In genomic region chr9:137578518-137579258, GRCh38 we compare ENCODE assay signal across 8 cellular contexts. TPM values are rescaled to one million over a fixed set of nuclear protein-coding genes. Genes with fewer than 3 reads are reported as not detected.
DNase-seq lines count a peak whose midpoint lies in the region; ATAC-seq and TF ChIP-seq lines count a peak whose summit lies in the region.

DPH7 (minus strand) TSS chr9:137578925; CDS start chr9:137578777, 148 bp downstream.

- H3K36me3 ChIP-seq in ES-I3 (ENCODE audit: insufficient read depth, low read length) = peaks cover 15% of the 10 kb centered on the region
- H3K36me3 ChIP-seq in RWPE2 (ENCODE audit: low read depth) = peaks cover 37% of the 10 kb centered on the region
- peaks cover 30 to 43% of the 10 kb centered on the region in 2 donors for H3K36me3 ChIP-seq in stomach smooth muscle (ENCODE audit: control insufficient read depth in 2 of 2, insufficient read depth in 2 of 2, low read length in 2 of 2)

- H3K9ac ChIP-seq in ES-I3 (ENCODE audit: low read depth, low read length) (peak within 1 kb of the TSS; percentile 93), stomach smooth muscle (ENCODE audit: low read length in 2 of 2) (peak within 1 kb of the TSS; percentile 74 to 90)

- H3K36me3 Mint-ChIP-seq in neural crest cell (ENCODE audit: low read depth) = peaks cover 6% of the 10 kb centered on the region

- no peaks in the 10 kb centered on the region for H3K9me3 Mint-ChIP-seq in neural crest cell

- H3K4me1 ChIP-seq in ES-I3 (ENCODE audit: insufficient read depth, low read length) (peaks cover 10% of the 10 kb centered on the region), RWPE2 (ENCODE audit: insufficient read depth, poor library complexity, severe bottlenecking) (peaks cover 6% of the 10 kb centered on the region), stomach smooth muscle (ENCODE audit: control insufficient read depth, insufficient read depth, low read length) (peaks cover 32% of the 10 kb centered on the region)

- no peaks in the 10 kb centered on the region for H3K27me3 Mint-ChIP-seq in neural crest cell (ENCODE audit: low read depth)

- H3K4me1 Mint-ChIP-seq in neural crest cell = peaks cover 22% of the 10 kb centered on the region

- no peaks in the 10 kb centered on the region for H3K27me3 ChIP-seq in RWPE2 (ENCODE audit: insufficient read depth, poor library complexity, severe bottlenecking)
- no peaks in the 10 kb centered on the region for H3K27me3 ChIP-seq in stomach smooth muscle (ENCODE audit: control insufficient read depth in 1 of 2, insufficient read depth in 2 of 2, low read length in 2 of 2)

- TF ChIP-seq CTCF in RWPE2 (IDR thresholded peaks at IDR 0.05; ENCODE audit: poor library complexity, severe bottlenecking) (peak; percentile 95), fibroblast of villous mesenchyme (IDR thresholded peaks at IDR 0.05; ENCODE audit: insufficient read depth, low read depth, low read length) (peak; percentile 89), neural crest cell (conservative IDR thresholded peaks at IDR 0.05) (peak; percentile 95)

- H3K27ac Mint-ChIP-seq in neural crest cell (ENCODE audit: unreplicated experiment) = peak within 1 kb of the TSS; percentile 78

- peak within 1 kb of the TSS; percentile 92 for H3K4me3 Mint-ChIP-seq in neural crest cell

- peak within 1 kb of the TSS; percentile 59 for H3K4me3 ChIP-seq in RWPE2 (ENCODE audit: severe bottlenecking)
- H3K4me3 ChIP-seq in fibroblast of villous mesenchyme (ENCODE audit: low read depth, low read length) = peak within 1 kb of the TSS; percentile 86
- H3K4me3 ChIP-seq in stomach smooth muscle (ENCODE audit: low read length in 2 of 2) = peak within 1 kb of the TSS; percentile 75 to 87

- DNase-seq in H4 (ENCODE audit: low spot score) (peak; percentile 83), LoVo (ENCODE audit: low spot score) (peak; percentile 96), RWPE2 (ENCODE audit: low spot score) (peak; percentile 93), fibroblast of villous mesenchyme (ENCODE audit: low read depth) (peak; percentile 90), neural crest cell (ENCODE audit: low read depth, low spot score) (peak; percentile 98)
- DNase-seq in activated effector memory CD4-positive, alpha-beta T cell treated with anti-CD3 and anti-CD28 coated beads, Interleukin-2, amount 50 U/mL, for 16 hours = peak; percentile 99

- peak; percentile 94 for ATAC-seq in RWPE2 (ENCODE audit: low read depth)

- H3K27ac ChIP-seq in RWPE2 (ENCODE audit: poor library complexity, severe bottlenecking) (peak within 1 kb of the TSS; percentile 68), stomach smooth muscle (ENCODE audit: low read length) (peak within 1 kb of the TSS; percentile 58)

- H3K9me3 ChIP-seq in ES-I3 (ENCODE audit: control insufficient read depth, insufficient read depth, low read length) = no peaks in the 10 kb centered on the region
- H3K9me3 ChIP-seq in RWPE2 (ENCODE audit: severe bottlenecking) = no peaks in the 10 kb centered on the region
- no peaks in the 10 kb centered on the region for H3K9me3 ChIP-seq in stomach smooth muscle (ENCODE audit: control insufficient read depth in 2 of 2, low read length in 2 of 2)

RNA-seq across cellular contexts. Expression of gene DPH7, which starts in this region (rescaled TPM):
- total RNA-seq in H4 (2014; rRNA removed; shearing (Covaris generic)) = 15.3 and 16.1 TPM in 2 replicates
- total RNA-seq in fibroblast of villous mesenchyme = 22.0 and 22.5 TPM in 2 replicates
- 59.0 and 63.0 TPM in 2 replicates for total RNA-seq in neural crest cell

Comparison
In these comparisons a context has a peak if more than half of its experiments do, and no peak if none do; other contexts are left out.
1. Peak in every context shown above with its lines: DNase-seq, ATAC-seq, H3K4me3 ChIP-seq and H3K27ac ChIP-seq.